10 cellular contexts compared by ENCODE assay signal in genomic region chr1:39690943-39691382, GRCh38. TPM values are rescaled to one million over a fixed set of nuclear protein-coding genes. Genes with fewer than 3 reads are reported as not detected.
DNase-seq lines count a peak whose midpoint lies in the region; ATAC-seq and TF ChIP-seq lines count a peak whose summit lies in the region.
"Had no signal": no experiment of that assay in that cellular context is flagged by ENCODE, and none has a peak within 500 bp of the region (broad histone marks: within the 10 kb centered on the region; RNA-seq: fewer than 3 reads in every experiment).

No MANE protein-coding gene starts in this region.

- no peak for DNase-seq in right atrium auricular region (ENCODE audit: low spot score)
- no peak for DNase-seq in Right ventricle myocardium inferior (ENCODE audit: missing footprints)
- no peak for DNase-seq in activated naive CD8-positive, alpha-beta T cell treated with anti-CD3 and anti-CD28 coated beads for 36 hours
- DNase-seq in vagina (ENCODE audit: extremely low spot score in 2 of 2): no peak
- DNase-seq in GM13977 (ENCODE audit: low spot score): no peak

- H3K27ac Mint-ChIP-seq in activated naive CD8-positive, alpha-beta T cell treated with anti-CD3 and anti-CD28 coated beads for 36 hours: peak overlapping the region; percentile 56

- intact Hi-C loops in Right ventricle myocardium inferior (cut with DNase I): no loop called here
- intact Hi-C loops in vagina (cut with DNase I): no loop called here

- no peaks in the 10 kb centered on the region for H3K36me3 Mint-ChIP-seq in activated naive CD8-positive, alpha-beta T cell treated with anti-CD3 and anti-CD28 coated beads for 36 hours
- H3K36me3 Mint-ChIP-seq: activated naive CD4-positive, alpha-beta T cell treated with anti-CD3 and anti-CD28 coated beads, Interleukin-2, amount 50 U/mL, for 72 hours had no signal

- H3K27me3 ChIP-seq in right atrium auricular region: peaks cover 0 to 11% of the 10 kb centered on the region in 2 donors
- H3K27me3 ChIP-seq in mucosa of rectum (ENCODE audit: control insufficient read depth in 2 of 2, insufficient read depth in 2 of 2, low read length in 2 of 2): peaks cover 45 to 50% of the 10 kb centered on the region in 2 donors
- H3K27me3 ChIP-seq in vagina: no peaks in the 10 kb centered on the region

- H3K27ac ChIP-seq in right atrium auricular region: no peak overlapping the region
- no peak overlapping the region for H3K27ac ChIP-seq in mucosa of rectum (ENCODE audit: low read depth in 2 of 2, low read length in 2 of 2)
- H3K27ac ChIP-seq in vagina: no peak overlapping the region

- in situ Hi-C loops in GM13977 (cut with MboI; ENCODE audit: low pct_unique_long_range_greater_than_20kb, low sequenced_read_pairs, unreplicated experiment): no loop called here

- peak overlapping the region; percentile 81 for H3K4me3 Mint-ChIP-seq in activated naive CD8-positive, alpha-beta T cell treated with anti-CD3 and anti-CD28 coated beads for 36 hours

- no peak for TF ChIP-seq POLR2A in vagina (IDR thresholded peaks at IDR 0.05)

- peaks cover 0 to 20% of the 10 kb centered on the region in 2 donors for H3K4me1 ChIP-seq in right atrium auricular region
- H3K4me1 ChIP-seq in mucosa of rectum (ENCODE audit: control insufficient read depth in 2 of 2, insufficient read depth in 2 of 2, low read length in 2 of 2): peaks cover 2 to 4% of the 10 kb centered on the region in 2 donors
- peaks cover 21% of the 10 kb centered on the region for H3K4me1 ChIP-seq in vagina

- peaks cover 39% of the 10 kb centered on the region for H3K4me1 Mint-ChIP-seq in activated naive CD8-positive, alpha-beta T cell treated with anti-CD3 and anti-CD28 coated beads for 36 hours

- H3K9me3 ChIP-seq in right atrium auricular region (no peaks in the 10 kb centered on the region), mucosa of rectum (ENCODE audit: control insufficient read depth in 2 of 2, low read length in 2 of 2) (no peaks in the 10 kb centered on the region), vagina (no peaks in the 10 kb centered on the region)

- no peaks in the 10 kb centered on the region for H3K9me3 Mint-ChIP-seq in activated naive CD8-positive, alpha-beta T cell treated with anti-CD3 and anti-CD28 coated beads for 36 hours
- H3K9me3 Mint-ChIP-seq: activated naive CD4-positive, alpha-beta T cell treated with anti-CD3 and anti-CD28 coated beads, Interleukin-2, amount 50 U/mL, for 72 hours had no signal

- H3K36me3 ChIP-seq in right atrium auricular region: no peaks in the 10 kb centered on the region
- no peaks in the 10 kb centered on the region for H3K36me3 ChIP-seq in mucosa of rectum (ENCODE audit: control insufficient read depth in 2 of 2, insufficient read depth in 2 of 2, low read length in 2 of 2)
- H3K36me3 ChIP-seq in vagina: no peaks in the 10 kb centered on the region

- ATAC-seq in Right ventricle myocardium inferior: no peak
- ATAC-seq in GM19463 (IDR thresholded peaks at IDR 0.05; ENCODE audit: unreplicated experiment): no peak
- ATAC-seq in HG03045 (IDR thresholded peaks at IDR 0.05; ENCODE audit: unreplicated experiment): no peak

- H3K4me3 ChIP-seq in right atrium auricular region: peak overlapping the region; percentile 26 to 42
- H3K4me3 ChIP-seq in mucosa of rectum (ENCODE audit: low read length in 2 of 2): peak overlapping the region; percentile 26 to 48
- H3K4me3 ChIP-seq in vagina: peak overlapping the region; percentile 21 to 34

- no peak overlapping the region for H3K9ac ChIP-seq in mucosa of rectum (ENCODE audit: low read depth in 1 of 2, low read length in 2 of 2)

- peaks cover 40% of the 10 kb centered on the region for H3K27me3 Mint-ChIP-seq in activated naive CD8-positive, alpha-beta T cell treated with anti-CD3 and anti-CD28 coated beads for 36 hours

- TF ChIP-seq CTCF in right atrium auricular region (IDR thresholded peaks at IDR 0.05): no peak
- no peak for TF ChIP-seq CTCF in vagina (IDR thresholded peaks at IDR 0.05)
- TF ChIP-seq CTCF in GM13977 (IDR thresholded peaks at IDR 0.05; ENCODE audit: extremely low read depth, insufficient read depth, missing control alignments): no peak

RNA-seq across cellular contexts. Expression of gene HPCAL4, which starts 0.3 kb away (rescaled TPM):
- total RNA-seq in right atrium auricular region (1 to 10 TPM; 1.3 to 2.8 TPM), Right ventricle myocardium inferior (2.5 TPM), vagina (0.49 TPM)
- 1 to 10 TPM; 1.8 to 2.2 TPM for total RNA-seq in activated naive CD8-positive, alpha-beta T cell treated with anti-CD3 and anti-CD28 coated beads for 36 hours
- total RNA-seq: lung microvascular endothelial cell had no signal

RNA-seq across cellular contexts. Expression of gene NT5C1A, which starts 19.1 kb away (rescaled TPM):
- 10 to 100 TPM in 1 of 2 donors, 1 to 10 TPM in 1; 4.6 to 24.6 TPM for total RNA-seq in right atrium auricular region
- 31.3 TPM for total RNA-seq in Right ventricle myocardium inferior
- under 1 TPM in 1 of 2 experiments, not detected in 1; 0.32 TPM for total RNA-seq in activated naive CD8-positive, alpha-beta T cell treated with anti-CD3 and anti-CD28 coated beads for 36 hours
- not detected for total RNA-seq in vagina
- total RNA-seq: lung microvascular endothelial cell had no signal

RNA-seq across cellular contexts. Expression of gene PPIE, which starts 47.7 kb away (rescaled TPM):
- total RNA-seq in right atrium auricular region: 10 to 100 TPM; 22.6 to 23.4 TPM
- total RNA-seq in Right ventricle myocardium inferior: 27.9 TPM
- 10 to 100 TPM; 66.9 to 68.0 TPM for total RNA-seq in activated naive CD8-positive, alpha-beta T cell treated with anti-CD3 and anti-CD28 coated beads for 36 hours
- total RNA-seq in vagina: 32.4 TPM

RNA-seq across cellular contexts. Expression of gene HEYL, which starts 51.5 kb away (rescaled TPM):
- total RNA-seq in right atrium auricular region (10 to 100 TPM; 28.1 to 35.4 TPM), Right ventricle myocardium inferior (19.8 TPM), vagina (8.8 TPM)
- under 1 TPM; 0.08 to 0.26 TPM for total RNA-seq in activated naive CD8-positive, alpha-beta T cell treated with anti-CD3 and anti-CD28 coated beads for 36 hours
- total RNA-seq: lung microvascular endothelial cell had no signal
